ENCODE assay signal across 12 cellular contexts in genomic region chr12:12439636-12440035, GRCh38.
A peak's percentile ranks its signal among the peaks of the same experiment; 100 is the strongest.
DNase-seq lines count a peak whose midpoint lies in the region; ATAC-seq and TF ChIP-seq lines count a peak whose summit lies in the region.
"Had no signal": no experiment of that assay in that cellular context is flagged by ENCODE, and none has a peak within 500 bp of the region (broad histone marks: within the 10 kb centered on the region; RNA-seq: fewer than 3 reads in every experiment).

No MANE protein-coding gene starts in this region.

- peaks cover 7% of the 10 kb centered on the region for H3K9me3 Mint-ChIP-seq in activated T-helper 17 cell treated with anti-CD3 and anti-CD28 coated beads, Interleukin-2, amount 50 U/mL, for 72 hours

- H3K4me3 ChIP-seq in AG10803 (ENCODE audit: low read length) (no peak overlapping the region), left lung (no peak overlapping the region), H7 (ENCODE audit: insufficient read depth, low read depth, low read length) (no peak overlapping the region)

- peak overlapping the region; percentile 74 for H3K4me3 Mint-ChIP-seq in activated T-helper 17 cell treated with anti-CD3 and anti-CD28 coated beads, Interleukin-2, amount 50 U/mL, for 72 hours
- H3K4me3 Mint-ChIP-seq: brain, mesothelial cell of epicardium had no signal

- peak; percentile 86 for ATAC-seq in activated T-helper 17 cell treated with anti-CD3 and anti-CD28 coated beads, Interleukin-2, amount 50 U/mL, for 72 hours (replicated peaks)
- ATAC-seq in left lung (peak; percentile 78), GM21381 (IDR thresholded peaks at IDR 0.05; ENCODE audit: unreplicated experiment) (no peak)

- H3K4me1 Mint-ChIP-seq in activated T-helper 17 cell treated with anti-CD3 and anti-CD28 coated beads, Interleukin-2, amount 50 U/mL, for 72 hours = peaks cover 59% of the 10 kb centered on the region

- no peaks in the 10 kb centered on the region for H3K27me3 ChIP-seq in left lung
- H3K27me3 ChIP-seq in H7 (ENCODE audit: control insufficient read depth, insufficient read depth, low read length) = no peaks in the 10 kb centered on the region

- no peak for TF ChIP-seq CTCF in AG10803 (conservative IDR thresholded peaks at IDR 0.05; ENCODE audit: low read length)
- TF ChIP-seq CTCF in RWPE1 (conservative IDR thresholded peaks at IDR 0.05; ENCODE audit: low read depth) = no peak
- TF ChIP-seq CTCF in left lung (IDR thresholded peaks at IDR 0.05) = no peak

- intact Hi-C loops in left lung (cut with DNase I) = no loop called here

- DNase-seq in AG10803 (ENCODE audit: low read depth) (peak; percentile 33), RWPE1 (ENCODE audit: low spot score) (peak; percentile 90), left lung (no peak), germinal center (ENCODE audit: low spot score) (no peak), hypothalamus (lab: John Stamatoyannopoulos, UW) (no peak), H7 (no peak)
- DNase-seq: substantia nigra had no signal

- no peaks in the 10 kb centered on the region for H3K9me3 ChIP-seq in left lung

- CTCF ChIA-PET in RWPE1 (lab: Yijun Ruan, JAX) = no interaction called here

- no peaks in the 10 kb centered on the region for H3K27me3 Mint-ChIP-seq in activated T-helper 17 cell treated with anti-CD3 and anti-CD28 coated beads, Interleukin-2, amount 50 U/mL, for 72 hours
- H3K27me3 Mint-ChIP-seq: brain had no signal

- peaks cover 9 to 47% of the 10 kb centered on the region in 2 donors for H3K4me1 ChIP-seq in left lung

- no peaks in the 10 kb centered on the region for H3K36me3 ChIP-seq in left lung
- no peaks in the 10 kb centered on the region for H3K36me3 ChIP-seq in H7 (replicated peaks; ENCODE audit: control insufficient read depth, insufficient read depth, low read length)

- H3K27ac Mint-ChIP-seq in activated T-helper 17 cell treated with anti-CD3 and anti-CD28 coated beads, Interleukin-2, amount 50 U/mL, for 72 hours = peak overlapping the region; percentile 97
- H3K27ac Mint-ChIP-seq: brain, mesothelial cell of epicardium had no signal

- peaks cover 65% of the 10 kb centered on the region for H3K36me3 Mint-ChIP-seq in activated T-helper 17 cell treated with anti-CD3 and anti-CD28 coated beads, Interleukin-2, amount 50 U/mL, for 72 hours (ENCODE audit: low read depth)

- POLR2A ChIA-PET in RWPE1 (lab: Yijun Ruan, JAX; ENCODE audit: low non-redundant PET) = no interaction called here

- peak overlapping the region; percentile 73 for H3K27ac ChIP-seq in RWPE1
- peak overlapping the region in 1 of 2 donors; percentile 70 for H3K27ac ChIP-seq in left lung
- H3K27ac ChIP-seq: C4-2B had no signal

Comparison
In these comparisons a context has a peak if more than half of its experiments do, and no peak if none do; other contexts are left out.
1. DNase-seq: peak in AG10803 (single experiment) and RWPE1 (single experiment); none in left lung (0 of 2), germinal center (single experiment), hypothalamus (0 of 51) and H7 (single experiment).